In genomic region chr1:30745156-30745833, GRCh38 we compare ENCODE assay signal across 1 cellular context.
TF ChIP-seq lines count a peak whose summit lies in the region.

No MANE protein-coding gene starts in this region.

TF ChIP-seq in GM23338, 12 proteins besides CTCF, POLR2A, EP300 and RAD21 (continued from another document):
- no peak for TF ChIP-seq ZNF462 (CRISPR knock-in tag; IDR thresholded peaks at IDR 0.05)
- no peak for TF ChIP-seq CREB1 (CRISPR knock-in tag; IDR thresholded peaks at IDR 0.05; ENCODE audit: low read depth)
- TF ChIP-seq EZH2phosphoT487 (IDR thresholded peaks at IDR 0.05; ENCODE audit: unreplicated experiment), result no peak
- no peak for TF ChIP-seq ETS1 (IDR thresholded peaks at IDR 0.05)
- TF ChIP-seq JUNB (IDR thresholded peaks at IDR 0.05; ENCODE audit: unreplicated experiment), result no peak
- no peak for TF ChIP-seq POLR2AphosphoS5 (IDR thresholded peaks at IDR 0.05; ENCODE audit: low read depth)
- no peak for TF ChIP-seq ZNF114 (CRISPR knock-in tag; IDR thresholded peaks at IDR 0.05)
TF ChIP-seq in GM23338: peak in this region for 0.
